Comparison of ENCODE assay signal across 8 cellular contexts in genomic region chr11:62786318-62787004, GRCh38. TPM values are rescaled to one million over a fixed set of nuclear protein-coding genes. Genes with fewer than 3 reads are reported as not detected.
DNase-seq lines count a peak whose midpoint lies in the region; ATAC-seq and TF ChIP-seq lines count a peak whose summit lies in the region.

No MANE protein-coding gene starts in this region.

- TF ChIP-seq CTCF in PC-3 (conservative IDR thresholded peaks at IDR 0.05; ENCODE audit: low read depth, low read length), result peak; percentile 95

- H3K4me3 Mint-ChIP-seq in IgD-negative memory B cell, result peak overlapping the region; percentile 88 to 98 (median 93)

- DNase-seq in DMS 273 treated with DMSO at 0.1 percent for 48 hours (lab: John Stamatoyannopoulos, UW), result peak; percentile 8
- peak; percentile 95 for DNase-seq in PC-3
- peak; percentile 93 for DNase-seq in activated T-cell treated with anti-CD3 and anti-CD28 coated beads, Interleukin-2, amount 50 U/mL, for 48 hours
- peak; percentile 61 to 75 for DNase-seq in stimulated activated CD8-positive, alpha-beta memory T cell treated with anti-CD3 and anti-CD28 coated beads, Interleukin-7, amount 100 ng/mL, for 1 hour (ENCODE audit: low read depth in 2 of 2)

- peak; percentile 53 for ATAC-seq in GM21528 (IDR thresholded peaks at IDR 0.05; ENCODE audit: low FRiP score, unreplicated experiment)
- peak; percentile 67 for ATAC-seq in PC-3

- POLR2A ChIA-PET in PC-3 (lab: Charles Lee; ENCODE audit: unreplicated experiment), result interaction anchor here (0.6 to 1.4 kb wide), 3 partner anchors 55 to 121 kb away, joined by 3 to 16 read pairs (median 4); partner anchors contain the start of genes C11orf98, CSKMT and HNRNPUL2

- H3K27me3 Mint-ChIP-seq in IgD-negative memory B cell, result no peaks in the 10 kb centered on the region

- peak overlapping the region; percentile 86 for H3K4me3 ChIP-seq in PC-3 (ENCODE audit: low read length)
- peak overlapping the region; percentile 79 to 89 for H3K4me3 ChIP-seq in esophagus (ENCODE audit: low read depth in 1 of 2, low read length in 2 of 2)
- peak overlapping the region; percentile 69 to 100 for H3K4me3 ChIP-seq in muscle layer of colon (ENCODE audit: low read depth in 1 of 2, low read length in 2 of 2)

- H3K27ac Mint-ChIP-seq in IgD-negative memory B cell, result peak overlapping the region; percentile 94 to 97 (median 94)

- peaks cover 33% of the 10 kb centered on the region for H3K79me2 ChIP-seq in PC-3 (ENCODE audit: low read length)

- H3K4me1 ChIP-seq in PC-3 (ENCODE audit: insufficient read depth, low read length) (peaks cover 25% of the 10 kb centered on the region), esophagus (ENCODE audit: control insufficient read depth in 2 of 2, insufficient read depth in 2 of 2, low read length in 1 of 2) (peaks cover 2 to 4% of the 10 kb centered on the region in 2 donors), muscle layer of colon (ENCODE audit: insufficient read depth, low read length) (peaks cover 24% of the 10 kb centered on the region)

- no TSS peak for BruUV-seq in PC-3 (replicated peaks; lab: Mats Ljungman, UMichigan)

- no peaks in the 10 kb centered on the region for H3K9me3 ChIP-seq in PC-3 (ENCODE audit: low read length)
- no peaks in the 10 kb centered on the region for H3K9me3 ChIP-seq in esophagus (ENCODE audit: control insufficient read depth in 2 of 2, insufficient read depth in 1 of 2, low read depth in 1 of 2, low read length in 1 of 2)
- H3K9me3 ChIP-seq in muscle layer of colon (ENCODE audit: low read length), result no peaks in the 10 kb centered on the region

- WGBS in esophagus, 2 donors, result 1% methylated on average over 48 to 51 of the region's 51 CpGs

- peak overlapping the region; percentile 90 for H3K27ac ChIP-seq in PC-3 (ENCODE audit: low read length)
- H3K27ac ChIP-seq in esophagus (ENCODE audit: low read depth in 2 of 2, low read length in 1 of 2), result peak overlapping the region; percentile 99 to 100
- H3K27ac ChIP-seq in muscle layer of colon (ENCODE audit: low read depth, low read length), result peak overlapping the region; percentile 87

- H3K4me1 Mint-ChIP-seq in IgD-negative memory B cell, result peaks cover 9 to 34% (median 26%) of the 10 kb centered on the region in 3 donors

- intact Hi-C loops in PC-3 (cut with micrococcal nuclease), result loop anchor here (1.0 to 2.0 kb wide), 4 partner anchors 44 to 94 kb away; partner anchors contain the start of gene SLC3A2

- H3K9ac ChIP-seq in PC-3 (ENCODE audit: low read length), result peak overlapping the region; percentile 91
- H3K9ac ChIP-seq in muscle layer of colon (ENCODE audit: low read length), result peak overlapping the region; percentile 97

- H3K4me2 ChIP-seq in PC-3 (ENCODE audit: low read length), result peak overlapping the region; percentile 84

- H3K9me3 Mint-ChIP-seq in IgD-negative memory B cell, result no peaks in the 10 kb centered on the region

- CTCF ChIA-PET in PC-3 (lab: Charles Lee), result interaction anchor here (0.6 to 1.8 kb wide), 11 partner anchors 12 to 140 kb away, joined by 3 to 13 read pairs (median 5); partner anchors contain the start of genes GANAB, HNRNPUL2, POLR2G and SLC3A2

- H4K20me1 ChIP-seq in PC-3 (ENCODE audit: low read length), result no peaks in the 10 kb centered on the region

- H3K27me3 ChIP-seq in PC-3 (ENCODE audit: low read length) (no peaks in the 10 kb centered on the region), esophagus (ENCODE audit: control insufficient read depth in 1 of 2, insufficient read depth in 2 of 2, low read length in 2 of 2) (no peaks in the 10 kb centered on the region), muscle layer of colon (ENCODE audit: control insufficient read depth in 1 of 2, insufficient read depth in 2 of 2, low read length in 2 of 2) (no peaks in the 10 kb centered on the region)

- H3K36me3 ChIP-seq in PC-3 (ENCODE audit: low read depth, low read length) (peaks cover 11% of the 10 kb centered on the region; the same call in 1 of the 2 replicates), esophagus (ENCODE audit: control insufficient read depth in 2 of 2, insufficient read depth in 2 of 2, low read length in 1 of 2) (peaks cover 0 to 18% of the 10 kb centered on the region in 2 donors), muscle layer of colon (ENCODE audit: insufficient read depth, low read length) (peaks cover 34% of the 10 kb centered on the region)

- H3K36me3 Mint-ChIP-seq in IgD-negative memory B cell, result peaks cover 3% of the 10 kb centered on the region

- H2AFZ ChIP-seq in PC-3 (ENCODE audit: low read length), result peak overlapping the region; percentile 71

- peaks cover 10% of the 10 kb centered on the region for H3F3A ChIP-seq in PC-3 (ENCODE audit: low read length, unreplicated experiment)

- H3K9me2 ChIP-seq in PC-3 (replicated peaks; ENCODE audit: low read length), result no peaks in the 10 kb centered on the region

RNA-seq across cellular contexts. Expression of gene TMEM179B, which starts 0.7 kb away (rescaled TPM):
- polyA plus RNA-seq in IgD-negative memory B cell (101 TPM), esophagus (10 to 100 TPM; 30.5 to 41.2 TPM)
- 80.2 and 86.7 TPM in 2 replicates for total RNA-seq in PC-3 (2014; rRNA removed)

RNA-seq across cellular contexts. Expression of gene TMEM223, which starts 5.3 kb away (rescaled TPM):
- polyA plus RNA-seq in IgD-negative memory B cell, result 39.1 TPM
- total RNA-seq in PC-3 (2014; rRNA removed), result 37.5 and 49.6 TPM in 2 replicates
- 10 to 100 TPM; 13.8 to 19.7 TPM for polyA plus RNA-seq in esophagus

RNA-seq across cellular contexts. Expression of gene TAF6L, which starts 15.3 kb away (rescaled TPM):
- 12.2 TPM for polyA plus RNA-seq in IgD-negative memory B cell
- total RNA-seq in PC-3 (2014; rRNA removed), result 40.2 and 43.9 TPM in 2 replicates
- polyA plus RNA-seq in esophagus, result 10 to 100 TPM; 17.0 to 21.6 TPM

RNA-seq across cellular contexts. Expression of gene NXF1, which starts 18.8 kb away (rescaled TPM):
- polyA plus RNA-seq in IgD-negative memory B cell (67.6 TPM), esophagus (10 to 100 TPM; 77.9 to 84.7 TPM)
- 33.1 and 33.2 TPM in 2 replicates for total RNA-seq in PC-3 (2014; rRNA removed)

RNA-seq across cellular contexts. Expression of gene POLR2G, which starts 25.1 kb away (rescaled TPM):
- polyA plus RNA-seq in IgD-negative memory B cell (202 TPM), esophagus (10 to 100 TPM; 43.2 to 94.0 TPM)
- total RNA-seq in PC-3 (2014; rRNA removed), result 208 and 230 TPM in 2 replicates

Comparison
In these comparisons a context has a peak if more than half of its experiments do, and no peak if none do; other contexts are left out.
1. Peak in every context shown above with its lines: DNase-seq, ATAC-seq, H3K4me3 ChIP-seq and H3K27ac ChIP-seq.
2. DNase-seq: peak in every context shown above with its lines; median percentile 95 in PC-3; 93 in activated T-cell treated with anti-CD3 and anti-CD28 coated beads, Interleukin-2, amount 50 U/mL, for 48 hours; 68 in stimulated activated CD8-positive, alpha-beta memory T cell treated with anti-CD3 and anti-CD28 coated beads, Interleukin-7, amount 100 ng/mL, for 1 hour; 8 in DMS 273 treated with DMSO at 0.1 percent for 48 hours.